ENCODE assay signal across 8 cellular contexts in genomic region chr10:27742926-27743735, GRCh38. TPM values are rescaled to one million over a fixed set of nuclear protein-coding genes. Genes with fewer than 3 reads are reported as not detected.
DNase-seq lines count a peak whose midpoint lies in the region; ATAC-seq, FAIRE-seq and TF ChIP-seq lines count a peak whose summit lies in the region.

No MANE protein-coding gene starts in this region.

- ATAC-seq in activated naive CD4-positive, alpha-beta T cell treated with anti-CD3 and anti-CD28 coated beads, Interleukin-2, amount 50 U/mL, for 72 hours: peak; percentile 16 to 23

- H3K36me3 ChIP-seq in right atrium auricular region: no peaks in the 10 kb centered on the region

- H3K4me3 ChIP-seq in AG10803 (ENCODE audit: low read length) (peak overlapping the region; percentile 80), LNCaP clone FGC (ENCODE audit: low read depth, low read length) (peak overlapping the region; percentile 55), right atrium auricular region (peak overlapping the region; percentile 58 to 65)

- no peaks in the 10 kb centered on the region for H3K9me3 ChIP-seq in right atrium auricular region

- TF ChIP-seq POLR2A in GM12892 (IDR thresholded peaks at IDR 0.05; ENCODE audit: low read depth, low read length): no peak

- peaks cover 6 to 8% of the 10 kb centered on the region in 2 donors for H3K36me3 Mint-ChIP-seq in activated naive CD4-positive, alpha-beta T cell treated with anti-CD3 and anti-CD28 coated beads, Interleukin-2, amount 50 U/mL, for 72 hours

- H3K9me3 Mint-ChIP-seq in activated naive CD4-positive, alpha-beta T cell treated with anti-CD3 and anti-CD28 coated beads, Interleukin-2, amount 50 U/mL, for 72 hours: no peaks in the 10 kb centered on the region

- H3K27ac ChIP-seq in right atrium auricular region: peak overlapping the region; percentile 59 to 65

- TF ChIP-seq CTCF in AG10803 (conservative IDR thresholded peaks at IDR 0.05; ENCODE audit: low read length) (no peak), LNCaP clone FGC (IDR thresholded peaks at IDR 0.05; ENCODE audit: control insufficient read depth, extremely low read depth, insufficient read depth) (no peak), right atrium auricular region (IDR thresholded peaks at IDR 0.05) (no peak)

- peak; percentile 43 for DNase-seq in AG10803 (ENCODE audit: low read depth)
- DNase-seq in LNCaP clone FGC (ENCODE audit: low read depth): no peak
- peak; percentile 42 to 59 for DNase-seq in activated naive CD4-positive, alpha-beta T cell treated with anti-CD3 and anti-CD28 coated beads, Interleukin-2, amount 50 U/mL, for 72 hours (ENCODE audit: low spot score in 2 of 2)
- no peak for DNase-seq in right atrium auricular region (ENCODE audit: low spot score)
- DNase-seq in retina: peak; percentile 80
- DNase-seq in GM12892 (ENCODE audit: insufficient read length): no peak
- no peak for DNase-seq in NCI-H146 treated with DMSO at 0.1 percent for 48 hours (lab: John Stamatoyannopoulos, UW; ENCODE audit: unreplicated experiment)
- DNase-seq in NCI-H2029 (lab: John Stamatoyannopoulos, UW): no peak

- peaks cover 11 to 36% of the 10 kb centered on the region in 2 donors for H3K27me3 ChIP-seq in right atrium auricular region

- no peak overlapping the region for H3K27ac Mint-ChIP-seq in activated naive CD4-positive, alpha-beta T cell treated with anti-CD3 and anti-CD28 coated beads, Interleukin-2, amount 50 U/mL, for 72 hours

- FAIRE-seq in GM12892 (lab: Jason Lieb, UNC): no peak

- peaks cover 0 to 61% of the 10 kb centered on the region in 2 donors for H3K4me1 ChIP-seq in right atrium auricular region

RNA-seq across cellular contexts. Expression of gene MKX, which starts 2.5 kb away (rescaled TPM):
- not detected for total RNA-seq in activated naive CD4-positive, alpha-beta T cell treated with anti-CD3 and anti-CD28 coated beads, Interleukin-2, amount 50 U/mL, for 72 hours
- under 1 TPM; 0.22 to 0.63 TPM for total RNA-seq in right atrium auricular region
- not detected for polyA plus RNA-seq in GM12892 (2012; ENCODE audit: missing spikeins)

Comparison
In these comparisons a context has a peak if more than half of its experiments do, and no peak if none do; other contexts are left out.
1. DNase-seq: peak in AG10803 (single experiment), activated naive CD4-positive, alpha-beta T cell treated with anti-CD3 and anti-CD28 coated beads, Interleukin-2, amount 50 U/mL, for 72 hours (2 of 2) and retina (single experiment); none in LNCaP clone FGC (single experiment), right atrium auricular region (single experiment), GM12892 (single experiment), NCI-H146 treated with DMSO at 0.1 percent for 48 hours (single experiment) and NCI-H2029 (single experiment).
2. Peak in every context shown above with its lines, with median percentiles within 50 percentile points of each other: H3K4me3 ChIP-seq.